10 cellular contexts compared by ENCODE assay signal in the genomic region with DNA sequence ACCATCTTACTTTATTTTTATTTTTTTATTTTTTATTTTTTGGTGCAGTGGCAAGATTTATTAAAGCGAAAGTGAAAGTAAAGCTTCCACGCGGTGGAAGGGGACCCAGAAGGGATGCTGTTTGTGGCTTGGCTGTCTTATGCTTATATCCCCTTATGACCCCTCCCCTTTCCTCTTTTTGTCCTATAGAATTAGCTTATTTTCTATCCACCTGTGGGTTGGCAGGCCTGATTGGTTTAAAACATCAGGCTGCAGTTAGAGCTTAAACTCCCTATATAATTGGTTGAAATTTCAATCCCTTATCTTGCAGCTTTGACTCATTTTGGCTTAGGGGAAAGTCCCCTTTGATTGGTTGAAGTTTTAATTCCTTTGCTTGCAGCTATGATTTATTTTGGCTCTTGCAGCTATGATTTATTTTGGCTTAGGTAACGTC. TPM values are rescaled to one million over a fixed set of nuclear protein-coding genes. Genes with fewer than 3 reads are reported as not detected.
DNase-seq lines count a peak whose midpoint lies in the region; ATAC-seq and TF ChIP-seq lines count a peak whose summit lies in the region.
"Had no signal": no experiment of that assay in that cellular context is flagged by ENCODE, and none has a peak within 500 bp of the region (broad histone marks: within the 10 kb centered on the region; RNA-seq: fewer than 3 reads in every experiment).

No MANE protein-coding gene starts in this region.

- H3K4me1 Mint-ChIP-seq in activated naive CD4-positive, alpha-beta T cell treated with anti-CD3 and anti-CD28 coated beads, Interleukin-2, amount 10 ng/mL, durations not matched to agents 7 days and 5 days = peaks cover 10% of the 10 kb centered on the region

- H3K27me3 ChIP-seq in MM.1S (replicated peaks; ENCODE audit: insufficient read depth, low read length) (no peaks in the 10 kb centered on the region), skeletal muscle satellite cell (ENCODE audit: control insufficient read depth, insufficient read depth, low read length) (no peaks in the 10 kb centered on the region)

- H3K4me2 ChIP-seq in MM.1S (ENCODE audit: low read depth, low read length) (no peak overlapping the region), skeletal muscle satellite cell (ENCODE audit: low read length) (peak overlapping the region; percentile 18)

- no peaks in the 10 kb centered on the region for H3K36me3 ChIP-seq in MM.1S (replicated peaks; ENCODE audit: insufficient read depth, low read length)
- H3K36me3 ChIP-seq in skeletal muscle satellite cell (ENCODE audit: insufficient read depth, low read length) = no peaks in the 10 kb centered on the region

- no peaks in the 10 kb centered on the region for H3K9me2 ChIP-seq in MM.1S (replicated peaks; ENCODE audit: insufficient read depth, low read length)

- no peaks in the 10 kb centered on the region for H3K79me2 ChIP-seq in MM.1S (ENCODE audit: low read length)

- H3K27ac Mint-ChIP-seq in activated naive CD4-positive, alpha-beta T cell treated with anti-CD3 and anti-CD28 coated beads, Interleukin-2, amount 10 ng/mL, durations not matched to agents 7 days and 5 days = no peak overlapping the region

- TF ChIP-seq CTCF in MM.1S (IDR thresholded peaks at IDR 0.05; ENCODE audit: low read length) (no peak), choroid plexus epithelial cell (conservative IDR thresholded peaks at IDR 0.05; ENCODE audit: low read depth, low read length) (no peak)

- peaks cover under 1% of the 10 kb centered on the region for H3K27me3 Mint-ChIP-seq in activated naive CD4-positive, alpha-beta T cell treated with anti-CD3 and anti-CD28 coated beads, Interleukin-2, amount 10 ng/mL, durations not matched to agents 7 days and 5 days

- H3K4me1 ChIP-seq in MM.1S (ENCODE audit: low read length) (peaks cover 26% of the 10 kb centered on the region), skeletal muscle satellite cell (ENCODE audit: control insufficient read depth, insufficient read depth, low read length) (no peaks in the 10 kb centered on the region)

- peaks cover 16% of the 10 kb centered on the region for H3F3A ChIP-seq in MM.1S (ENCODE audit: insufficient read depth, low read length)

- H2AFZ ChIP-seq in MM.1S (ENCODE audit: low read length) = peak overlapping the region; percentile 39; the same call in 1 of the 2 replicates

- no peak for ATAC-seq in GM21528 (IDR thresholded peaks at IDR 0.05; ENCODE audit: low FRiP score, unreplicated experiment)
- ATAC-seq: esophagus mucosa had no signal

- no peaks in the 10 kb centered on the region for H3K9me3 Mint-ChIP-seq in activated naive CD4-positive, alpha-beta T cell treated with anti-CD3 and anti-CD28 coated beads, Interleukin-2, amount 10 ng/mL, durations not matched to agents 7 days and 5 days

- no peaks in the 10 kb centered on the region for H3K36me3 Mint-ChIP-seq in activated naive CD4-positive, alpha-beta T cell treated with anti-CD3 and anti-CD28 coated beads, Interleukin-2, amount 10 ng/mL, durations not matched to agents 7 days and 5 days

- H3K4me3 ChIP-seq in MM.1S (ENCODE audit: low read length) (no peak overlapping the region), choroid plexus epithelial cell (ENCODE audit: low read depth, low read length) (no peak overlapping the region), skeletal muscle satellite cell (ENCODE audit: low read length) (no peak overlapping the region)

- DNase-seq in activated naive CD4-positive, alpha-beta T cell treated with anti-CD3 and anti-CD28 coated beads, Interleukin-2, amount 10 ng/mL, durations not matched to agents 7 days and 5 days = peak; percentile 27
- no peak for DNase-seq in activated naive CD4-positive, alpha-beta T cell (lab: John Stamatoyannopoulos, UW)
- DNase-seq in MM.1S = peak; percentile 21
- peak; percentile 30 for DNase-seq in choroid plexus epithelial cell (ENCODE audit: low read depth)
- no peak for DNase-seq in SHP77 treated with DMSO at 0.1 percent for 48 hours (lab: John Stamatoyannopoulos, UW)
- DNase-seq in NCI-H774 (lab: John Stamatoyannopoulos, UW) = no peak
- DNase-seq: stimulated activated CD4-positive, alpha-beta T cell treated with anti-CD3 and anti-CD28 coated beads, Interleukin-4, amount 100 ng/mL, for 1 hour had no signal

- H3K4me3 Mint-ChIP-seq in activated naive CD4-positive, alpha-beta T cell treated with anti-CD3 and anti-CD28 coated beads, Interleukin-2, amount 10 ng/mL, durations not matched to agents 7 days and 5 days = no peak overlapping the region

- CTCF ChIA-PET in activated naive CD4-positive, alpha-beta T cell treated with anti-CD3 and anti-CD28 coated beads, Interleukin-2, amount 10 ng/mL, durations not matched to agents 7 days and 5 days (lab: Charles Lee) = interaction anchor here (1.0 kb wide), 1 partner anchor 20 kb away, joined by 3 read pairs; no protein-coding TSS in a partner anchor

- H3K9me3 ChIP-seq in MM.1S (replicated peaks; ENCODE audit: insufficient read depth, low read length) (no peaks in the 10 kb centered on the region), skeletal muscle satellite cell (replicated peaks; ENCODE audit: low read length) (no peaks in the 10 kb centered on the region)

- H3K27ac ChIP-seq in MM.1S (ENCODE audit: low read length) = no peak overlapping the region

- no peak overlapping the region for H3K9ac ChIP-seq in MM.1S (ENCODE audit: low read length)
- H3K9ac ChIP-seq in skeletal muscle satellite cell (ENCODE audit: low read depth, low read length) = no peak overlapping the region

- no peaks in the 10 kb centered on the region for H4K20me1 ChIP-seq in MM.1S (ENCODE audit: insufficient read depth, low read length)

RNA-seq across cellular contexts. Expression of a gene that starts 50.5 kb away (rescaled TPM):
- 250 and 318 TPM in 2 replicates for total RNA-seq in skeletal muscle satellite cell (2012; rRNA removed)

RNA-seq across cellular contexts. Expression of a gene that starts 53.6 kb away (rescaled TPM):
- 3.0 and 3.3 TPM in 2 replicates for total RNA-seq in skeletal muscle satellite cell (2012; rRNA removed)

RNA-seq across cellular contexts. Expression of a gene that starts 53.7 kb away (rescaled TPM):
- total RNA-seq in skeletal muscle satellite cell (2012; rRNA removed) = 25.1 and 26.1 TPM in 2 replicates

Comparison
In these comparisons a context has a peak if more than half of its experiments do, and no peak if none do; other contexts are left out.
1. DNase-seq: peak in activated naive CD4-positive, alpha-beta T cell treated with anti-CD3 and anti-CD28 coated beads, Interleukin-2, amount 10 ng/mL, durations not matched to agents 7 days and 5 days (single experiment), MM.1S (single experiment) and choroid plexus epithelial cell (single experiment); none in activated naive CD4-positive, alpha-beta T cell (0 of 4), SHP77 treated with DMSO at 0.1 percent for 48 hours (single experiment) and NCI-H774 (single experiment).